ENCODE assay signal across 9 cellular contexts in genomic region chr10:89699581-89700064, GRCh38. TPM values are rescaled to one million over a fixed set of nuclear protein-coding genes. Genes with fewer than 3 reads are reported as not detected.
DNase-seq lines count a peak whose midpoint lies in the region; ATAC-seq and TF ChIP-seq lines count a peak whose summit lies in the region.
"Had no signal": no experiment of that assay in that cellular context is flagged by ENCODE, and none has a peak within 500 bp of the region (broad histone marks: within the 10 kb centered on the region; RNA-seq: fewer than 3 reads in every experiment).

No MANE protein-coding gene starts in this region.

- H3K4me1 Mint-ChIP-seq in activated naive CD8-positive, alpha-beta T cell (ENCODE audit: low read depth): peaks cover 29% of the 10 kb centered on the region
- peaks cover 19 to 27% (median 20%) of the 10 kb centered on the region in 3 donors for H3K4me1 Mint-ChIP-seq in naive B cell

- peaks cover 5% of the 10 kb centered on the region for H3K36me3 Mint-ChIP-seq in activated naive CD8-positive, alpha-beta T cell
- H3K36me3 Mint-ChIP-seq in naive B cell: no peaks in the 10 kb centered on the region

- POLR2A ChIA-PET in GM10248 (lab: Yijun Ruan, JAX): no interaction called here

- H3K4me3 Mint-ChIP-seq in activated naive CD8-positive, alpha-beta T cell: peak overlapping the region; percentile 35
- peak overlapping the region in 7 of 8 donors; percentile 1 to 94 (median 35) for H3K4me3 Mint-ChIP-seq in naive B cell

- DNase-seq in DMS 273 (lab: John Stamatoyannopoulos, UW; ENCODE audit: unreplicated experiment): peak; percentile 44
- no peak for DNase-seq in DMS 273 treated with DMSO at 0.1 percent for 48 hours (lab: John Stamatoyannopoulos, UW)
- DNase-seq in HuH-7.5 (ENCODE audit: low spot score): peak; percentile 31
- DNase-seq in naive B cell: no peak
- DNase-seq in superior temporal gyrus (ENCODE audit: extremely low spot score): no peak
- DNase-seq in GM10248 (ENCODE audit: extremely low spot score): no peak
- DNase-seq in dedifferentiated amniotic fluid mesenchymal stem cell (ENCODE audit: extremely low spot score): no peak
- DNase-seq: WERI-Rb-1 had no signal

- no peaks in the 10 kb centered on the region for H3K9me3 Mint-ChIP-seq in activated naive CD8-positive, alpha-beta T cell (ENCODE audit: low read depth)
- no peaks in the 10 kb centered on the region for H3K9me3 Mint-ChIP-seq in naive B cell

- CTCF ChIA-PET in GM10248 (lab: Yijun Ruan, JAX): interaction anchor here (2.4 kb wide), 1 partner anchor 37 kb away, joined by 6 read pairs; no protein-coding TSS in a partner anchor

- H3K27ac Mint-ChIP-seq in activated naive CD8-positive, alpha-beta T cell: no peak overlapping the region
- peak overlapping the region in 1 of 6 donors; percentile 49 for H3K27ac Mint-ChIP-seq in naive B cell

- no peak for ATAC-seq in naive B cell (ENCODE audit: low read depth in 2 of 2)

- H3K27me3 Mint-ChIP-seq in activated naive CD8-positive, alpha-beta T cell: no peaks in the 10 kb centered on the region
- H3K27me3 Mint-ChIP-seq in naive B cell: no peaks in the 10 kb centered on the region

- no peak for TF ChIP-seq CTCF in GM10248 (IDR thresholded peaks at IDR 0.05; ENCODE audit: control extremely low read depth, extremely low read depth, low read depth, missing control alignments)

RNA-seq across cellular contexts. Expression of gene KIF20B, which starts 1.8 kb away (rescaled TPM):
- 10 to 100 TPM; 17.3 to 38.0 (median 25.0) TPM for polyA plus RNA-seq in naive B cell (ENCODE audit: low read depth in 6 of 6)

RNA-seq across cellular contexts. Expression of gene PANK1, which starts 54.6 kb away (rescaled TPM):
- polyA plus RNA-seq in naive B cell (ENCODE audit: low read depth in 6 of 6): under 1 TPM in 4 of 6 donors, not detected in 2; 0.11 to 0.78 (median 0.42) TPM

Comparison
In these comparisons a context has a peak if more than half of its experiments do, and no peak if none do; other contexts are left out.
1. DNase-seq: peak in DMS 273 (single experiment) and HuH-7.5 (single experiment); none in DMS 273 treated with DMSO at 0.1 percent for 48 hours (single experiment), naive B cell (single experiment), superior temporal gyrus (single experiment), GM10248 (single experiment) and dedifferentiated amniotic fluid mesenchymal stem cell (single experiment).